In genomic region chr7:16293669-16294425, GRCh38 we compare ENCODE assay signal across 22 cellular contexts.
"Had no signal": no experiment of that assay in that cellular context is flagged by ENCODE, and none has a peak within 500 bp of the region (broad histone marks: within the 10 kb centered on the region; RNA-seq: fewer than 3 reads in every experiment).

No MANE protein-coding gene starts in this region.

- H3K27ac ChIP-seq: gastrocnemius medialis, left ventricle myocardium inferior, neural progenitor cell, ovary, psoas muscle, spleen, tibial artery had no signal

- DNase-seq: activated CD4-positive, alpha-beta T cell treated with anti-CD3 and anti-CD28 coated beads, Interleukin-2, amount 10 ng/mL, durations not matched to agents 24 days and 14 days; activated CD8-positive, alpha-beta T cell treated with anti-CD3 and anti-CD28 coated beads for 36 hours; activated naive CD4-positive, alpha-beta T cell; activated naive CD8-positive, alpha-beta T cell treated with anti-CD3 and anti-CD28 coated beads for 36 hours; activated T-cell treated with anti-CD3 and anti-CD28 coated beads, Interleukin-2, amount 50 U/mL, for 1 hour; anterior cingulate cortex; effector CD4-positive, alpha-beta T cell; gastrocnemius medialis; head of caudate nucleus; kidney glomerular epithelial cell; left ventricle myocardium inferior; mesenchymal stem cell; mucosa of descending colon; naive B cell; ovary; psoas muscle; spleen; stimulated activated CD8-positive, alpha-beta memory T cell treated with anti-CD3 and anti-CD28 coated beads, Interleukin-4, amount 100 ng/mL, for 48 hours; stimulated activated naive CD4-positive, alpha-beta T cell; T1000; tibial artery had no signal

- H3K4me3 ChIP-seq: gastrocnemius medialis, left ventricle myocardium inferior, mucosa of descending colon, neural progenitor cell, ovary, psoas muscle, spleen, tibial artery had no signal

- H3K4me1 ChIP-seq: gastrocnemius medialis, neural progenitor cell, spleen had no signal

- H3K9me3 ChIP-seq: gastrocnemius medialis, mucosa of descending colon, ovary, psoas muscle, spleen, tibial artery had no signal

- H3K36me3 ChIP-seq: gastrocnemius medialis, left ventricle myocardium inferior, neural progenitor cell, ovary, spleen, tibial artery had no signal

- H3K9ac ChIP-seq: neural progenitor cell had no signal

- H3K27me3 ChIP-seq: gastrocnemius medialis, neural progenitor cell, ovary, spleen, tibial artery had no signal
